Comparison of ENCODE assay signal across 1 cellular context in the genomic region with DNA sequence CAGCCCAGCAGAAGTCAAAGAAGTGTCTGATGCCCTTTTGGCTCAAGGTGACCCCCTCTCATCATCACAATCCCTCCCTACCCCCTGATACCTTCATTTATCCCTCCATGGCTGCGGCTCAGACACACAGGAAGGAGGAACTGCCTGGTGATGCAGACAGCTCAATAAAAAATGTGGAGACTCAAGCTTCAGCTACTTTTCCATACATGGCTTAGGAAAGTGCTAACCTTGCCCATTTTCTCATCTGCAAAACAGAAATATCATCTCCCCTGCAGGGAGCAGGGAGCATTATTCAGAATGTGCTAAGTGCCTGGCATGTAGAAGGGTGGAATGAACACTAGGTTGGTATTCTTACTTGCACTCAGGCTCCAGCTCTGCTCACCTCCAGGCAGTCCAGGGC.
TF ChIP-seq lines count a peak whose summit lies in the region.

No MANE protein-coding gene starts in this region.

TF ChIP-seq in H1, 55 proteins besides CTCF, POLR2A, EP300 and RAD21 (continued from another document):
- TF ChIP-seq HDAC2 (IDR thresholded peaks at IDR 0.05; ENCODE audit: borderline replicate concordance in 1 of 2, low read depth in 2 of 2, low read length in 2 of 2): no peak
